In the genomic region with DNA sequence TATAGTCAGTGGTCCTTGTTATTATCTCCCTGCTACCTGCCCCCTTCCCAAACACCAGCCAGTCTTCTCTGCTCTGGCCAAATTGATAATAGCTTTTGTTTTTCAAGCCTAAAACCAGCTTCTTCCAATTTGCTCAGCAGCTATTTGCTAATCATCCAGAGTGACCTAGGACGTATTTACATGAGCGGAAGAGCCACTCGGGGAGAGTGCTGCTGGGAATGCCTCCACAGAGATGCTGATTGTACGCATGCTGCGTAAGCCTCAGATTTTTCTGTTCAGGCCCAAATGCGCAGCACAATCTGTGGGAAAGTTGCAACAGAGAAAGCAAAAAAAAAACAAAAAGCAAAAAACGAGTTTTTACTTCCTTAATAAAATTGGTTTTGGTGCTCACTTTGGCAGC, we compare ENCODE assay signal across 15 cellular contexts. TPM values are rescaled to one million over a fixed set of nuclear protein-coding genes. Genes with fewer than 3 reads are reported as not detected.
"Had no signal": no experiment of that assay in that cellular context is flagged by ENCODE, and none has a peak within 500 bp of the region (broad histone marks: within the 10 kb centered on the region; RNA-seq: fewer than 3 reads in every experiment).

No MANE protein-coding gene starts in this region.

- H3K4me3 ChIP-seq: colonic mucosa, right atrium auricular region, tibial nerve had no signal

- H3K36me3 ChIP-seq: colonic mucosa, neutrophil, right atrium auricular region had no signal

- H3K4me3 Mint-ChIP-seq: activated naive CD4-positive, alpha-beta T cell treated with anti-CD3 and anti-CD28 coated beads, Interleukin-2, amount 10 ng/mL, durations not matched to agents 7 days and 5 days; stimulated activated memory B cell treated with anti-CD40 and anti-IgM and Interleukin-4, amounts not matched to agents 10 μg/mL and 1 μg/mL and 100 μg/mL, for 72 hours had no signal

- H3K9me3 Mint-ChIP-seq: activated naive CD4-positive, alpha-beta T cell treated with anti-CD3 and anti-CD28 coated beads, Interleukin-2, amount 10 ng/mL, durations not matched to agents 7 days and 5 days; activated T-helper 2 cell treated with anti-CD3 and anti-CD28 coated beads, Interferon-gamma antibody, Interleukin-2, Interleukin-4, amounts not matched to agents 10 μg/mL and 5 μg/mL and 100 μg/mL, durations not matched to agents 14 hours and 24 hours and 36 hours; stimulated activated memory B cell treated with anti-CD40 and anti-IgM and Interleukin-4, amounts not matched to agents 10 μg/mL and 1 μg/mL and 100 μg/mL, for 72 hours had no signal

- H3K9me3 ChIP-seq: colonic mucosa, neutrophil, right atrium auricular region, tibial nerve had no signal

- ATAC-seq: stimulated activated memory B cell treated with anti-CD40 and anti-IgM and Interleukin-4, amounts not matched to agents 10 μg/mL and 1 μg/mL and 100 μg/mL, for 72 hours had no signal

- H3K27ac Mint-ChIP-seq: activated naive CD4-positive, alpha-beta T cell treated with anti-CD3 and anti-CD28 coated beads, Interleukin-2, amount 10 ng/mL, durations not matched to agents 7 days and 5 days; activated T-helper 2 cell treated with anti-CD3 and anti-CD28 coated beads, Interferon-gamma antibody, Interleukin-2, Interleukin-4, amounts not matched to agents 10 μg/mL and 5 μg/mL and 100 μg/mL, durations not matched to agents 14 hours and 24 hours and 36 hours; stimulated activated memory B cell treated with anti-CD40 and anti-IgM and Interleukin-4, amounts not matched to agents 10 μg/mL and 1 μg/mL and 100 μg/mL, for 72 hours had no signal

- H3K36me3 Mint-ChIP-seq: activated naive CD4-positive, alpha-beta T cell treated with anti-CD3 and anti-CD28 coated beads, Interleukin-2, amount 10 ng/mL, durations not matched to agents 7 days and 5 days; stimulated activated memory B cell treated with anti-CD40 and anti-IgM and Interleukin-4, amounts not matched to agents 10 μg/mL and 1 μg/mL and 100 μg/mL, for 72 hours had no signal

- DNase-seq: activated CD4-positive, alpha-beta T cell treated with anti-CD3 and anti-CD28 coated beads, Interleukin-2, amount 50 U/mL, for 1 hour; activated naive CD4-positive, alpha-beta T cell treated with anti-CD3 and anti-CD28 coated beads, Interleukin-2, amount 10 ng/mL, durations not matched to agents 7 days and 5 days; activated T-cell treated with anti-CD3 and anti-CD28 coated beads for 4 hours; caudate nucleus; colonic mucosa; effector CD4-positive, alpha-beta T cell; mesenchymal stem cell had no signal

- H3K4me1 ChIP-seq: colonic mucosa, right atrium auricular region, tibial nerve had no signal

- H3K4me1 Mint-ChIP-seq: stimulated activated memory B cell treated with anti-CD40 and anti-IgM and Interleukin-4, amounts not matched to agents 10 μg/mL and 1 μg/mL and 100 μg/mL, for 72 hours had no signal

- H3K27me3 Mint-ChIP-seq: stimulated activated memory B cell treated with anti-CD40 and anti-IgM and Interleukin-4, amounts not matched to agents 10 μg/mL and 1 μg/mL and 100 μg/mL, for 72 hours had no signal

- H3K27ac ChIP-seq: colonic mucosa, neutrophil, right atrium auricular region, tibial nerve had no signal

- H3K27me3 ChIP-seq: colonic mucosa, neutrophil, right atrium auricular region, tibial nerve had no signal

RNA-seq across cellular contexts. Expression of gene COX4I2, which starts 57.0 kb away (rescaled TPM):
- total RNA-seq: activated CD8-positive, alpha-beta memory T cell treated with anti-CD3 and anti-CD28 coated beads for 36 hours; activated T-helper 2 cell treated with anti-CD3 and anti-CD28 coated beads, Interferon-gamma antibody, Interleukin-2, Interleukin-4, amounts not matched to agents 10 μg/mL and 5 μg/mL and 100 μg/mL, durations not matched to agents 14 hours and 24 hours and 36 hours; epithelial cell of proximal tubule; T-helper 2 cell treated with Interferon-gamma antibody and Interleukin-4, amounts not matched to agents 100 ng/mL and 5 ng/mL, for 36 hours had no signal
